9 cellular contexts compared by ENCODE assay signal in genomic region chr12:58918475-58918874, GRCh38. TPM values are rescaled to one million over a fixed set of nuclear protein-coding genes. Genes with fewer than 3 reads are reported as not detected.
DNase-seq lines count a peak whose midpoint lies in the region; ATAC-seq and TF ChIP-seq lines count a peak whose summit lies in the region.
"Had no signal": no experiment of that assay in that cellular context is flagged by ENCODE, and none has a peak within 500 bp of the region (broad histone marks: within the 10 kb centered on the region; RNA-seq: fewer than 3 reads in every experiment).

No MANE protein-coding gene starts in this region.

- H3K27ac ChIP-seq in PC-3 (ENCODE audit: low read length) (no peak overlapping the region), rectal smooth muscle tissue (ENCODE audit: low read depth, low read length) (peak overlapping the region; percentile 88)

- no peak for TF ChIP-seq CTCF in GM12865 (IDR thresholded peaks at IDR 0.05; ENCODE audit: insufficient read depth, low read depth, low read length, missing control alignments)
- no peak for TF ChIP-seq CTCF in PC-3 (conservative IDR thresholded peaks at IDR 0.05; ENCODE audit: low read depth, low read length)
- TF ChIP-seq CTCF in fibroblast of villous mesenchyme (IDR thresholded peaks at IDR 0.05; ENCODE audit: insufficient read depth, low read depth, low read length): no peak

- peaks cover 40% of the 10 kb centered on the region for H3K27me3 Mint-ChIP-seq in activated CD4-positive, alpha-beta T cell treated with anti-CD3 and anti-CD28 coated beads, Interleukin-2, amount 10 ng/mL, durations not matched to agents 24 days and 14 days

- H3K9me3 Mint-ChIP-seq in activated CD4-positive, alpha-beta T cell treated with anti-CD3 and anti-CD28 coated beads, Interleukin-2, amount 10 ng/mL, durations not matched to agents 24 days and 14 days: no peaks in the 10 kb centered on the region
- H3K9me3 Mint-ChIP-seq: T-helper 1 cell treated with Interleukin-12 subunit alpha and Interleukin-12 subunit beta and Interleukin-4 antibody, amounts not matched to agents 30 μg/mL and 1 μg/mL, for 36 hours had no signal

- intact Hi-C loops in PC-3 (cut with micrococcal nuclease): loop anchor here (2.0 to 10.0 kb wide), 5 partner anchors 122 to 571 kb away; no protein-coding TSS in a partner anchor
- intact Hi-C loops in activated CD4-positive, alpha-beta T cell treated with anti-CD3 and anti-CD28 coated beads, Interleukin-2, amount 10 ng/mL, durations not matched to agents 24 days and 14 days (cut with micrococcal nuclease): no loop called here

- CTCF ChIA-PET in PC-3 (lab: Charles Lee): no interaction called here

- H3K4me1 Mint-ChIP-seq in activated CD4-positive, alpha-beta T cell treated with anti-CD3 and anti-CD28 coated beads, Interleukin-2, amount 10 ng/mL, durations not matched to agents 24 days and 14 days: peaks cover 2% of the 10 kb centered on the region

- no peak for DNase-seq in GM12865 (ENCODE audit: low read depth)
- DNase-seq in PC-3: peak; percentile 34
- DNase-seq in fibroblast of villous mesenchyme (ENCODE audit: low read depth): no peak
- no peak for DNase-seq in activated CD4-positive, alpha-beta T cell treated with anti-CD3 and anti-CD28 coated beads, Interleukin-2, amount 10 ng/mL, durations not matched to agents 24 days and 14 days

- no peaks in the 10 kb centered on the region for H3F3A ChIP-seq in PC-3 (ENCODE audit: low read length, unreplicated experiment)

- H2AFZ ChIP-seq in PC-3 (ENCODE audit: low read length): no peak overlapping the region

- H3K4me2 ChIP-seq in PC-3 (ENCODE audit: low read length): peak overlapping the region; percentile 78

- H3K9me2 ChIP-seq in PC-3 (replicated peaks; ENCODE audit: low read length): no peaks in the 10 kb centered on the region

- H3K36me3 Mint-ChIP-seq in activated CD4-positive, alpha-beta T cell treated with anti-CD3 and anti-CD28 coated beads, Interleukin-2, amount 10 ng/mL, durations not matched to agents 24 days and 14 days (ENCODE audit: low read depth): no peaks in the 10 kb centered on the region

- no peaks in the 10 kb centered on the region for H3K9me3 ChIP-seq in PC-3 (ENCODE audit: low read length)

- H3K4me3 Mint-ChIP-seq in activated CD4-positive, alpha-beta T cell treated with anti-CD3 and anti-CD28 coated beads, Interleukin-2, amount 10 ng/mL, durations not matched to agents 24 days and 14 days: no peak overlapping the region
- H3K4me3 Mint-ChIP-seq: T-helper 1 cell treated with Interleukin-12 subunit alpha and Interleukin-12 subunit beta and Interleukin-4 antibody, amounts not matched to agents 30 μg/mL and 1 μg/mL, for 36 hours had no signal

- H3K4me3 ChIP-seq in GM12865 (ENCODE audit: low read depth, low read length) (peak overlapping the region; percentile 90), PC-3 (ENCODE audit: low read length) (peak overlapping the region; percentile 97), fibroblast of villous mesenchyme (ENCODE audit: low read depth, low read length) (peak overlapping the region; percentile 95), rectal smooth muscle tissue (ENCODE audit: low read length) (peak overlapping the region; percentile 87)

- POLR2A ChIA-PET in PC-3 (lab: Charles Lee; ENCODE audit: unreplicated experiment): interaction anchor here (0.5 kb wide), 1 partner anchor 137 kb away, joined by 3 read pairs; no protein-coding TSS in a partner anchor

- H3K36me3 ChIP-seq in PC-3 (ENCODE audit: low read depth, low read length) (peaks cover 2% of the 10 kb centered on the region; the same call in 1 of the 2 replicates), rectal smooth muscle tissue (ENCODE audit: control insufficient read depth, insufficient read depth, low read length) (no peaks in the 10 kb centered on the region)

- H3K79me2 ChIP-seq in PC-3 (ENCODE audit: low read length): peaks cover 64% of the 10 kb centered on the region

- H3K9ac ChIP-seq in PC-3 (ENCODE audit: low read length) (peak overlapping the region; percentile 77), rectal smooth muscle tissue (ENCODE audit: low read length) (no peak overlapping the region)

- H3K27ac Mint-ChIP-seq in activated CD4-positive, alpha-beta T cell treated with anti-CD3 and anti-CD28 coated beads, Interleukin-2, amount 10 ng/mL, durations not matched to agents 24 days and 14 days: no peak overlapping the region
- H3K27ac Mint-ChIP-seq: T-helper 1 cell treated with Interleukin-12 subunit alpha and Interleukin-12 subunit beta and Interleukin-4 antibody, amounts not matched to agents 30 μg/mL and 1 μg/mL, for 36 hours had no signal

- no peaks in the 10 kb centered on the region for H4K20me1 ChIP-seq in PC-3 (ENCODE audit: low read length)

- ATAC-seq in PC-3 (no peak), GM18868 (IDR thresholded peaks at IDR 0.05; ENCODE audit: unreplicated experiment) (no peak), HG03571 (IDR thresholded peaks at IDR 0.05; ENCODE audit: unreplicated experiment) (no peak), GM21367 (IDR thresholded peaks at IDR 0.05; ENCODE audit: unreplicated experiment) (no peak)

- no TSS peak for BruUV-seq in PC-3 (replicated peaks; lab: Mats Ljungman, UMichigan)

- H3K27me3 ChIP-seq in PC-3 (ENCODE audit: low read length) (no peaks in the 10 kb centered on the region), rectal smooth muscle tissue (ENCODE audit: control insufficient read depth, insufficient read depth, low read length) (no peaks in the 10 kb centered on the region)

- H3K4me1 ChIP-seq in PC-3 (ENCODE audit: insufficient read depth, low read length) (peaks cover 45% of the 10 kb centered on the region), rectal smooth muscle tissue (ENCODE audit: control insufficient read depth, insufficient read depth, low read length) (peaks cover 10% of the 10 kb centered on the region)

RNA-seq across cellular contexts. Expression of gene LRIG3, which starts 1.8 kb away (rescaled TPM):
- total RNA-seq in PC-3 (2014; rRNA removed): 8.6 and 10.8 TPM in 2 replicates
- total RNA-seq in fibroblast of villous mesenchyme: 66.0 and 97.2 TPM in 2 replicates
- not detected in 2 replicates for total RNA-seq in activated CD4-positive, alpha-beta T cell treated with anti-CD3 and anti-CD28 coated beads, Interleukin-2, amount 10 ng/mL, durations not matched to agents 24 days and 14 days
